Comparison of ENCODE assay signal across 2 cellular contexts in genomic region chr10:114720685-114721278, GRCh38.
TF ChIP-seq lines count a peak whose summit lies in the region.

No MANE protein-coding gene starts in this region.

TF ChIP-seq in liver, 16 proteins besides CTCF, POLR2A, EP300 and RAD21 (continued from another document):
- TF ChIP-seq, protein P1, sequence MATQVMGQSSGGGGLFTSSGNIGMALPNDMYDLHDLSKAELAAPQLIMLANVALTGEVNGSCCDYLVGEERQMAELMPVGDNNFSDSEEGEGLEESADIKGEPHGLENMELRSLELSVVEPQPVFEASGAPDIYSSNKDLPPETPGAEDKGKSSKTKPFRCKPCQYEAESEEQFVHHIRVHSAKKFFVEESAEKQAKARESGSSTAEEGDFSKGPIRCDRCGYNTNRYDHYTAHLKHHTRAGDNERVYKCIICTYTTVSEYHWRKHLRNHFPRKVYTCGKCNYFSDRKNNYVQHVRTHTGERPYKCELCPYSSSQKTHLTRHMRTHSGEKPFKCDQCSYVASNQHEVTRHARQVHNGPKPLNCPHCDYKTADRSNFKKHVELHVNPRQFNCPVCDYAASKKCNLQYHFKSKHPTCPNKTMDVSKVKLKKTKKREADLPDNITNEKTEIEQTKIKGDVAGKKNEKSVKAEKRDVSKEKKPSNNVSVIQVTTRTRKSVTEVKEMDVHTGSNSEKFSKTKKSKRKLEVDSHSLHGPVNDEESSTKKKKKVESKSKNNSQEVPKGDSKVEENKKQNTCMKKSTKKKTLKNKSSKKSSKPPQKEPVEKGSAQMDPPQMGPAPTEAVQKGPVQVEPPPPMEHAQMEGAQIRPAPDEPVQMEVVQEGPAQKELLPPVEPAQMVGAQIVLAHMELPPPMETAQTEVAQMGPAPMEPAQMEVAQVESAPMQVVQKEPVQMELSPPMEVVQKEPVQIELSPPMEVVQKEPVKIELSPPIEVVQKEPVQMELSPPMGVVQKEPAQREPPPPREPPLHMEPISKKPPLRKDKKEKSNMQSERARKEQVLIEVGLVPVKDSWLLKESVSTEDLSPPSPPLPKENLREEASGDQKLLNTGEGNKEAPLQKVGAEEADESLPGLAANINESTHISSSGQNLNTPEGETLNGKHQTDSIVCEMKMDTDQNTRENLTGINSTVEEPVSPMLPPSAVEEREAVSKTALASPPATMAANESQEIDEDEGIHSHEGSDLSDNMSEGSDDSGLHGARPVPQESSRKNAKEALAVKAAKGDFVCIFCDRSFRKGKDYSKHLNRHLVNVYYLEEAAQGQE (IDR thresholded peaks at IDR 0.05), result no peak
- no peak for TF ChIP-seq MAX (IDR thresholded peaks at IDR 0.05)
- TF ChIP-seq RXRA (IDR thresholded peaks at IDR 0.05), result peak; percentile 33 to 83
- TF ChIP-seq SP1 (IDR thresholded peaks at IDR 0.05), result peak; percentile 59
- TF ChIP-seq FOXA2 (IDR thresholded peaks at IDR 0.05), result no peak
- no peak for TF ChIP-seq ZBTB33 (IDR thresholded peaks at IDR 0.05)
- TF ChIP-seq EGR1 (IDR thresholded peaks at IDR 0.05; ENCODE audit: low read depth in 2 of 2), result no peak
- peak; percentile 46 to 64 for TF ChIP-seq HNF4A (conservative IDR thresholded peaks at IDR 0.05)
- no peak for TF ChIP-seq JUND (IDR thresholded peaks at IDR 0.05)

TF ChIP-seq in HepG2, 621 proteins besides CTCF, POLR2A, EP300 and RAD21 (continued from another document):
- TF ChIP-seq MTERF4 (CRISPR knock-in tag; IDR thresholded peaks at IDR 0.05) (no peak), MED1 (CRISPR knock-in tag; IDR thresholded peaks at IDR 0.05) (no peak), ZNF12 (CRISPR knock-in tag; IDR thresholded peaks at IDR 0.05) (no peak), ZNF841 (CRISPR knock-in tag; IDR thresholded peaks at IDR 0.05; ENCODE audit: borderline replicate concordance) (no peak), MXI1 (IDR thresholded peaks at IDR 0.05; ENCODE audit: borderline replicate concordance, low read depth, low read length) (no peak), ZNF468 (CRISPR knock-in tag; IDR thresholded peaks at IDR 0.05) (no peak), NPAS2 (CRISPR knock-in tag; IDR thresholded peaks at IDR 0.05; ENCODE audit: borderline replicate concordance) (no peak), ZNF773 (CRISPR knock-in tag; IDR thresholded peaks at IDR 0.05; ENCODE audit: borderline replicate concordance) (no peak), ZNF230 (CRISPR knock-in tag; IDR thresholded peaks at IDR 0.05) (no peak)
- TF ChIP-seq, protein P2, sequence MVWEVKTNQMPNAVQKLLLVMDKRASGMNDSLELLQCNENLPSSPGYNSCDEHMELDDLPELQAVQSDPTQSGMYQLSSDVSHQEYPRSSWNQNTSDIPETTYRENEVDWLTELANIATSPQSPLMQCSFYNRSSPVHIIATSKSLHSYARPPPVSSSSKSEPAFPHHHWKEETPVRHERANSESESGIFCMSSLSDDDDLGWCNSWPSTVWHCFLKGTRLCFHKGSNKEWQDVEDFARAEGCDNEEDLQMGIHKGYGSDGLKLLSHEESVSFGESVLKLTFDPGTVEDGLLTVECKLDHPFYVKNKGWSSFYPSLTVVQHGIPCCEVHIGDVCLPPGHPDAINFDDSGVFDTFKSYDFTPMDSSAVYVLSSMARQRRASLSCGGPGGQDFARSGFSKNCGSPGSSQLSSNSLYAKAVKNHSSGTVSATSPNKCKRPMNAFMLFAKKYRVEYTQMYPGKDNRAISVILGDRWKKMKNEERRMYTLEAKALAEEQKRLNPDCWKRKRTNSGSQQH (CRISPR knock-in tag; IDR thresholded peaks at IDR 0.05; ENCODE audit: low read depth), result no peak
- TF ChIP-seq, protein P3, sequence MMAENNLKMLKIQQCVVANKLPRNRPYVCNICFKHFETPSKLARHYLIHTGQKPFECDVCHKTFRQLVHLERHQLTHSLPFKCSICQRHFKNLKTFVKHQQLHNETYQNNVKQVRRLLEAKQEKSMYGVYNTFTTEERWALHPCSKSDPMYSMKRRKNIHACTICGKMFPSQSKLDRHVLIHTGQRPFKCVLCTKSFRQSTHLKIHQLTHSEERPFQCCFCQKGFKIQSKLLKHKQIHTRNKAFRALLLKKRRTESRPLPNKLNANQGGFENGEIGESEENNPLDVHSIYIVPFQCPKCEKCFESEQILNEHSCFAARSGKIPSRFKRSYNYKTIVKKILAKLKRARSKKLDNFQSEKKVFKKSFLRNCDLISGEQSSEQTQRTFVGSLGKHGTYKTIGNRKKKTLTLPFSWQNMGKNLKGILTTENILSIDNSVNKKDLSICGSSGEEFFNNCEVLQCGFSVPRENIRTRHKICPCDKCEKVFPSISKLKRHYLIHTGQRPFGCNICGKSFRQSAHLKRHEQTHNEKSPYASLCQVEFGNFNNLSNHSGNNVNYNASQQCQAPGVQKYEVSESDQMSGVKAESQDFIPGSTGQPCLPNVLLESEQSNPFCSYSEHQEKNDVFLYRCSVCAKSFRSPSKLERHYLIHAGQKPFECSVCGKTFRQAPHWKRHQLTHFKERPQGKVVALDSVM (CRISPR knock-in tag; IDR thresholded peaks at IDR 0.05), result no peak
- TF ChIP-seq, protein P4, sequence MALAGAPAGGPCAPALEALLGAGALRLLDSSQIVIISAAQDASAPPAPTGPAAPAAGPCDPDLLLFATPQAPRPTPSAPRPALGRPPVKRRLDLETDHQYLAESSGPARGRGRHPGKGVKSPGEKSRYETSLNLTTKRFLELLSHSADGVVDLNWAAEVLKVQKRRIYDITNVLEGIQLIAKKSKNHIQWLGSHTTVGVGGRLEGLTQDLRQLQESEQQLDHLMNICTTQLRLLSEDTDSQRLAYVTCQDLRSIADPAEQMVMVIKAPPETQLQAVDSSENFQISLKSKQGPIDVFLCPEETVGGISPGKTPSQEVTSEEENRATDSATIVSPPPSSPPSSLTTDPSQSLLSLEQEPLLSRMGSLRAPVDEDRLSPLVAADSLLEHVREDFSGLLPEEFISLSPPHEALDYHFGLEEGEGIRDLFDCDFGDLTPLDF (CRISPR knock-in tag; IDR thresholded peaks at IDR 0.05), result no peak
